In the genomic region with DNA sequence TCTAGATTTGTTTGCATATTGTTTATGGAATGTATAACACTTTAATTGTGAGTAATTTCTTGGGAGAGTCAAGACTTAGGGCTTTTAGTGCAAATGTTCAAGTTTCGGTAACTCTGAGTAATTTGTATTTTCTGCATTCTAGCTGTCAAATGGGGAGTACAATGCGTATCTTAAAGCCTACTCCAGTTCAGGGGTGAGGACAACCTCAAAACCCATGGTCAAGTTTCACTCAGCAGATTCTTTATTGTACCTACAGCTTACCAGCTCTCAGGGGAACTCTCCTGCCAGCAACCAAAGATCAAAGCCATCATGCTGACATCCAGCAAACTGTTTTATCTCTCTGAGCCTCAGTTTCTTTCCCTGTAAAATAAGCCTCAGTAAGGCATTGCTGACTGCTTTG, we compare ENCODE assay signal across 25 cellular contexts.
DNase-seq lines count a peak whose midpoint lies in the region; ATAC-seq and TF ChIP-seq lines count a peak whose summit lies in the region.
"Had no signal": no experiment of that assay in that cellular context is flagged by ENCODE, and none has a peak within 500 bp of the region (broad histone marks: within the 10 kb centered on the region; RNA-seq: fewer than 3 reads in every experiment).

No MANE protein-coding gene starts in this region.

- H3K79me2 ChIP-seq in mesendoderm (ENCODE audit: control insufficient read depth, insufficient read depth, low read length) = no peaks in the 10 kb centered on the region

- H2BK15ac ChIP-seq in IMR-90 (ENCODE audit: low read depth, low read length) (no peak overlapping the region), mesendoderm (replicated peaks; ENCODE audit: low read depth) (no peak overlapping the region)

- no peaks in the 10 kb centered on the region for H3K79me1 ChIP-seq in IMR-90 (ENCODE audit: low read depth in 1 of 2, low read length in 2 of 2)
- no peaks in the 10 kb centered on the region for H3K79me1 ChIP-seq in mesendoderm (ENCODE audit: low read length)

- DNase-seq in activated CD4-positive, alpha-beta memory T cell treated with anti-CD3 and anti-CD28 coated beads for 36 hours = peak; percentile 24
- no peak for DNase-seq in activated CD4-positive, alpha-beta memory T cell treated with anti-CD3 and anti-CD28 coated beads, Interleukin-2, amount 10 ng/mL, durations not matched to agents 7 days and 5 days
- DNase-seq in IMR-90 = no peak
- peak; percentile 17 for DNase-seq in RPMI8226
- DNase-seq in mesendoderm = no peak
- DNase-seq in NCI-H2196 (lab: John Stamatoyannopoulos, UW; ENCODE audit: unreplicated experiment) = no peak
- DNase-seq: 8988T; ACHN; CD4-positive, alpha-beta T cell; COR-L47; H7; KBM-7; NCI-H1092; NCI-H1417 treated with DMSO at 0.1 percent for 48 hours; NCI-H1694 treated with DMSO at 0.1 percent for 48 hours; NCI-H2081; NCI-H226; NCI-H510A; NCI-H748 treated with DMSO at 0.1 percent for 48 hours; NK-92 treated with Interleukin-12 subunit alpha and Interleukin-12 subunit beta, amount 100 ng/mL, for 24 hours; SHP77 had no signal

- H2BK120ac ChIP-seq in IMR-90 (ENCODE audit: low read depth, low read length) = no peak overlapping the region
- H2BK120ac ChIP-seq in mesendoderm (ENCODE audit: low read depth, low read length) = peak overlapping the region; percentile 45

- no peak for ATAC-seq in IMR-90 (ENCODE audit: low read depth)
- ATAC-seq in HG02981 (IDR thresholded peaks at IDR 0.05; ENCODE audit: unreplicated experiment) = no peak
- ATAC-seq in GM21717 (IDR thresholded peaks at IDR 0.05; ENCODE audit: unreplicated experiment) = no peak

- H3K27me3 ChIP-seq in IMR-90 (ENCODE audit: control insufficient read depth, insufficient read depth, low read length) = no peaks in the 10 kb centered on the region
- no peaks in the 10 kb centered on the region for H3K27me3 ChIP-seq in mesendoderm (ENCODE audit: insufficient read depth, low read length, poor library complexity)
- H3K27me3 ChIP-seq: BLaER1 treated with 17β-estradiol and CSF1 and Interleukin-3, amounts not matched to agents 10 nM and 100 nM had no signal

- in situ Hi-C loops in IMR-90 (cut with MboI; ENCODE audit: low sequenced_read_pairs) = no loop called here

- H2AK9ac ChIP-seq in IMR-90 (replicated peaks; ENCODE audit: low read depth, low read length, poor library complexity) = no peak overlapping the region

- H3K9ac ChIP-seq in IMR-90 (ENCODE audit: low read depth, low read length) (0 out of 2 replicates have a peak overlapping the region, but pooled peaks have one; percentile 3), mesendoderm (ENCODE audit: low read length) (no peak overlapping the region)
- H3K9ac ChIP-seq: BLaER1 treated with 17β-estradiol and CSF1 and Interleukin-3, amounts not matched to agents 10 nM and 100 nM had no signal

- no peak for TF ChIP-seq RAD21 in IMR-90 (IDR thresholded peaks at IDR 0.05; ENCODE audit: low read length)

- H3K4me3 Mint-ChIP-seq in activated CD4-positive, alpha-beta memory T cell treated with anti-CD3 and anti-CD28 coated beads for 36 hours = no peak overlapping the region
- no peak overlapping the region for H3K4me3 Mint-ChIP-seq in activated CD4-positive, alpha-beta memory T cell treated with anti-CD3 and anti-CD28 coated beads, Interleukin-2, amount 10 ng/mL, durations not matched to agents 7 days and 5 days
- H3K4me3 Mint-ChIP-seq: CD4-positive, alpha-beta T cell had no signal

- peaks cover 6% of the 10 kb centered on the region for H3K9me3 Mint-ChIP-seq in activated CD4-positive, alpha-beta memory T cell treated with anti-CD3 and anti-CD28 coated beads for 36 hours
- H3K9me3 Mint-ChIP-seq in activated CD4-positive, alpha-beta memory T cell treated with anti-CD3 and anti-CD28 coated beads, Interleukin-2, amount 10 ng/mL, durations not matched to agents 7 days and 5 days = peaks cover 6% of the 10 kb centered on the region
- H3K9me3 Mint-ChIP-seq: CD4-positive, alpha-beta T cell had no signal

- peaks cover 45% of the 10 kb centered on the region for H3K4me1 Mint-ChIP-seq in activated CD4-positive, alpha-beta memory T cell treated with anti-CD3 and anti-CD28 coated beads for 36 hours (ENCODE audit: low read depth)
- H3K4me1 Mint-ChIP-seq in activated CD4-positive, alpha-beta memory T cell treated with anti-CD3 and anti-CD28 coated beads, Interleukin-2, amount 10 ng/mL, durations not matched to agents 7 days and 5 days = peaks cover 36% of the 10 kb centered on the region

- H3K9me3 ChIP-seq in IMR-90 (ENCODE audit: control insufficient read depth, insufficient read depth, low read length) = no peaks in the 10 kb centered on the region

- H4K5ac ChIP-seq in IMR-90 (ENCODE audit: low read depth, low read length) (no peak overlapping the region), mesendoderm (ENCODE audit: low read length) (no peak overlapping the region)

- peaks cover 4% of the 10 kb centered on the region; the same call in 1 of the 2 replicates for H3K9me1 ChIP-seq in IMR-90 (ENCODE audit: insufficient read depth, low read length)

- H3K4ac ChIP-seq in IMR-90 (ENCODE audit: low read depth, low read length) (no peak overlapping the region), mesendoderm (ENCODE audit: low read depth, low read length) (no peak overlapping the region)

- H3K23ac ChIP-seq in IMR-90 (ENCODE audit: low read depth, low read length) = no peak overlapping the region
- no peak overlapping the region for H3K23ac ChIP-seq in mesendoderm (ENCODE audit: low read length)

- no peak overlapping the region for H2BK20ac ChIP-seq in IMR-90 (ENCODE audit: low read depth, low read length)

- H3K27ac ChIP-seq in IMR-90 (ENCODE audit: insufficient read depth, low read length) (no peak overlapping the region), mesendoderm (ENCODE audit: low read depth, low read length) (no peak overlapping the region)
- H3K27ac ChIP-seq: BLaER1 treated with 17β-estradiol and CSF1 and Interleukin-3, amounts not matched to agents 10 nM and 100 nM; RWPE1 had no signal

- no peaks in the 10 kb centered on the region for H3K27me3 Mint-ChIP-seq in activated CD4-positive, alpha-beta memory T cell treated with anti-CD3 and anti-CD28 coated beads for 36 hours
- H3K27me3 Mint-ChIP-seq in activated CD4-positive, alpha-beta memory T cell treated with anti-CD3 and anti-CD28 coated beads, Interleukin-2, amount 10 ng/mL, durations not matched to agents 7 days and 5 days = no peaks in the 10 kb centered on the region
- H3K27me3 Mint-ChIP-seq: CD4-positive, alpha-beta T cell had no signal

- dilution Hi-C loops in IMR-90 (cut with HindIII; ENCODE audit: low sequenced_read_pairs, unreplicated experiment) = no loop called here

- H3K4me1 ChIP-seq in IMR-90 (ENCODE audit: control insufficient read depth, insufficient read depth, low read length) = peaks cover 2% of the 10 kb centered on the region
- H3K4me1 ChIP-seq in mesendoderm (ENCODE audit: control insufficient read depth, low read depth, low read length) = peaks cover 16% of the 10 kb centered on the region

- H3K36me3 ChIP-seq in IMR-90 (ENCODE audit: control insufficient read depth, insufficient read depth, low read length) (no peaks in the 10 kb centered on the region), mesendoderm (ENCODE audit: control insufficient read depth, insufficient read depth, low read length) (no peaks in the 10 kb centered on the region)
- H3K36me3 ChIP-seq: BLaER1 treated with 17β-estradiol and CSF1 and Interleukin-3, amounts not matched to agents 10 nM and 100 nM had no signal

- CTCF ChIA-PET in activated CD4-positive, alpha-beta memory T cell treated with anti-CD3 and anti-CD28 coated beads for 36 hours (lab: Charles Lee) = interaction anchor here (1.6 kb wide), 1 partner anchor 39 kb away, joined by 4 read pairs; no protein-coding TSS in a partner anchor
- CTCF ChIA-PET in activated CD4-positive, alpha-beta memory T cell treated with anti-CD3 and anti-CD28 coated beads, Interleukin-2, amount 10 ng/mL, durations not matched to agents 7 days and 5 days (lab: Charles Lee) = no interaction called here
- CTCF ChIA-PET in IMR-90 (lab: Yijun Ruan, JAX) = no interaction called here

- H4K20me1 ChIP-seq in IMR-90 (ENCODE audit: insufficient read depth, low read length) = no peaks in the 10 kb centered on the region
- H4K20me1 ChIP-seq: BLaER1 treated with 17β-estradiol and CSF1 and Interleukin-3, amounts not matched to agents 10 nM and 100 nM had no signal

- H4K8ac ChIP-seq in IMR-90 (ENCODE audit: low read depth in 2 of 2, low read length in 2 of 2) = no peak overlapping the region
- peak overlapping the region; percentile 39 for H4K8ac ChIP-seq in mesendoderm (ENCODE audit: low read depth, low read length)

- 0 out of 2 replicates have a peak overlapping the region, but pooled peaks have one; percentile 19 for H3K14ac ChIP-seq in IMR-90 (replicated peaks; ENCODE audit: low read depth, low read length)

- H2AK5ac ChIP-seq in IMR-90 (ENCODE audit: low read depth, low read length) = no peak overlapping the region
- H2AK5ac ChIP-seq in mesendoderm (ENCODE audit: low read length) = no peak overlapping the region

- H4K91ac ChIP-seq in IMR-90 (ENCODE audit: insufficient read depth, low read depth, low read length) = no peak overlapping the region

- TF ChIP-seq POLR2A in IMR-90 (IDR thresholded peaks at IDR 0.05; ENCODE audit: low read depth, low read length) = no peak

- no peak for TF ChIP-seq CTCF in IMR-90 (conservative IDR thresholded peaks at IDR 0.05; ENCODE audit: low read depth, low read length)

- H3K4me3 ChIP-seq in IMR-90 (ENCODE audit: insufficient read depth, low read depth, low read length) (no peak overlapping the region), mesendoderm (ENCODE audit: low read length) (no peak overlapping the region)
- H3K4me3 ChIP-seq: BLaER1 treated with 17β-estradiol and CSF1 and Interleukin-3, amounts not matched to agents 10 nM and 100 nM had no signal

- H3K27ac Mint-ChIP-seq in activated CD4-positive, alpha-beta memory T cell treated with anti-CD3 and anti-CD28 coated beads for 36 hours = peak overlapping the region; percentile 46
- H3K27ac Mint-ChIP-seq in activated CD4-positive, alpha-beta memory T cell treated with anti-CD3 and anti-CD28 coated beads, Interleukin-2, amount 10 ng/mL, durations not matched to agents 7 days and 5 days = no peak overlapping the region
- H3K27ac Mint-ChIP-seq: CD4-positive, alpha-beta T cell had no signal

- H2BK5ac ChIP-seq in IMR-90 (ENCODE audit: low read depth, low read length, poor library complexity, severe bottlenecking) (no peak overlapping the region), mesendoderm (ENCODE audit: low read length) (no peak overlapping the region)

- H3K18ac ChIP-seq in IMR-90 (ENCODE audit: low read depth, low read length) (no peak overlapping the region; the same call in 1 of the 2 replicates), mesendoderm (ENCODE audit: low read length) (no peak overlapping the region)

- H3K56ac ChIP-seq in IMR-90 (ENCODE audit: extremely low read depth, insufficient read depth, low read length) (no peak overlapping the region), mesendoderm (ENCODE audit: low read length) (no peak overlapping the region)

- H3K4me2 ChIP-seq in IMR-90 (ENCODE audit: low read depth, low read length) (no peak overlapping the region), mesendoderm (ENCODE audit: low read length) (no peak overlapping the region)

- POLR2A ChIA-PET in activated CD4-positive, alpha-beta memory T cell treated with anti-CD3 and anti-CD28 coated beads for 36 hours (lab: Charles Lee) = interaction anchor here (0.6 to 1.7 kb wide), 3 partner anchors 38 to 234 kb away, joined by 3 to 5 read pairs (median 4); no protein-coding TSS in a partner anchor
- POLR2A ChIA-PET in activated CD4-positive, alpha-beta memory T cell treated with anti-CD3 and anti-CD28 coated beads, Interleukin-2, amount 10 ng/mL, durations not matched to agents 7 days and 5 days (lab: Charles Lee) = no interaction called here
- POLR2A ChIA-PET in IMR-90 (lab: Charles Lee; ENCODE audit: unreplicated experiment) = no interaction called here

- no TSS peak for BruUV-seq in IMR-90 (replicated peaks; lab: Mats Ljungman, UMichigan)

- WGBS in IMR-90 (ENCODE audit: extremely low coverage in 2 of 2, insufficient read length in 1 of 2), 2 experiments = no CpG with 5 or more reads among the region's 2 CpGs
- WGBS in mesendoderm (ENCODE audit: extremely low coverage, insufficient coverage, low lambda C conversion rate) = no CpG with 5 or more reads among the region's 2 CpGs

- intact Hi-C loops in activated CD4-positive, alpha-beta memory T cell treated with anti-CD3 and anti-CD28 coated beads for 36 hours (cut with micrococcal nuclease) = loop anchor here (1.0 kb wide), 1 partner anchor 44 kb away; no protein-coding TSS in a partner anchor
- intact Hi-C loops in IMR-90 (cut with micrococcal nuclease) = no loop called here

- H2AFZ ChIP-seq in IMR-90 (replicated peaks; ENCODE audit: low read length, poor library complexity) = no peak overlapping the region

- no peaks in the 10 kb centered on the region for H3K36me3 Mint-ChIP-seq in activated CD4-positive, alpha-beta memory T cell treated with anti-CD3 and anti-CD28 coated beads for 36 hours
- H3K36me3 Mint-ChIP-seq in activated CD4-positive, alpha-beta memory T cell treated with anti-CD3 and anti-CD28 coated beads, Interleukin-2, amount 10 ng/mL, durations not matched to agents 7 days and 5 days (ENCODE audit: low read depth) = peaks cover 3% of the 10 kb centered on the region

Comparison
In these comparisons a context has a peak if more than half of its experiments do, and no peak if none do; other contexts are left out.
1. DNase-seq: peak in activated CD4-positive, alpha-beta memory T cell treated with anti-CD3 and anti-CD28 coated beads for 36 hours (single experiment) and RPMI8226 (single experiment); none in activated CD4-positive, alpha-beta memory T cell treated with anti-CD3 and anti-CD28 coated beads, Interleukin-2, amount 10 ng/mL, durations not matched to agents 7 days and 5 days (single experiment), IMR-90 (single experiment), mesendoderm (single experiment) and NCI-H2196 (single experiment).